Comparison of ENCODE assay signal across 32 cellular contexts in genomic region chr10:98012654-98013053, GRCh38. TPM values are rescaled to one million over a fixed set of nuclear protein-coding genes. Genes with fewer than 3 reads are reported as not detected.
"Had no signal": no experiment of that assay in that cellular context is flagged by ENCODE, and none has a peak within 500 bp of the region (broad histone marks: within the 10 kb centered on the region; RNA-seq: fewer than 3 reads in every experiment).

No MANE protein-coding gene starts in this region.

- H3K4me1 ChIP-seq: adrenal gland, body of pancreas, colonic mucosa, foreskin keratinocyte, gastrocnemius medialis, heart left ventricle had no signal

- H3K36me3 ChIP-seq: adrenal gland, colonic mucosa, gastrocnemius medialis, heart left ventricle had no signal

- H3K9me3 ChIP-seq: adrenal gland, body of pancreas, colonic mucosa, gastrocnemius medialis, heart left ventricle had no signal

- H3K27ac ChIP-seq: adrenal gland, body of pancreas, colonic mucosa, epithelial cell of prostate, foreskin keratinocyte, gastrocnemius medialis, heart left ventricle, WERI-Rb-1 had no signal

- H3K27me3 ChIP-seq: adrenal gland, body of pancreas, colonic mucosa had no signal

- DNase-seq: activated B cell treated with CpG ODN at 0.5 μM for 24 hours; activated CD4-positive, alpha-beta T cell treated with anti-CD3 and anti-CD28 coated beads for 48 hours; activated CD4-positive, alpha-beta T cell treated with anti-CD3 and anti-CD28 coated beads, Interleukin-2, amount 50 U/mL, for 1 hour; activated CD4-positive, alpha-beta T cell treated with anti-CD3 and anti-CD28 coated beads, Interleukin-2, amount 50 U/mL, for 48 hours; activated CD8-positive, alpha-beta memory T cell treated with anti-CD3 and anti-CD28 coated beads for 24 hours; activated CD8-positive, alpha-beta T cell treated with anti-CD3 and anti-CD28 coated beads for 36 hours; activated effector memory CD4-positive, alpha-beta T cell treated with Interleukin-2 at 50 U/mL for 16 hours; activated gamma-delta T cell treated with Interleukin-2 at 50 U/mL for 16 hours; activated naive CD4-positive, alpha-beta T cell treated with anti-CD3 and anti-CD28 coated beads, Interleukin-2, amount 50 U/mL, for 16 hours; activated naive CD4-positive, alpha-beta T cell treated with Interleukin-2 at 50 U/mL for 16 hours; activated naive CD8-positive, alpha-beta T cell treated with anti-CD3 and anti-CD28 coated beads for 36 hours; activated naive CD8-positive, alpha-beta T cell treated with anti-CD3 and anti-CD28 coated beads, Interleukin-2, amount 50 U/mL, for 24 hours; activated T-cell treated with anti-CD3 and anti-CD28 coated beads, Interleukin-2, amount 50 U/mL, for 4 hours; amygdala; aorta; body of pancreas; caudate nucleus; cerebellar nuclear complex; colonic mucosa; effector CD8-positive, alpha-beta T cell; gastrocnemius medialis; glutamatergic neuron; heart left ventricle; T-helper 1 cell; T-helper 17 cell; T1000; WERI-Rb-1 had no signal

- H3K4me3 ChIP-seq: adrenal gland, body of pancreas, colonic mucosa, gastrocnemius medialis, heart left ventricle had no signal

- ATAC-seq: activated CD4-positive, CD25-positive, alpha-beta regulatory T cell treated with anti-CD3 and anti-CD28 coated beads, Interleukin-2, amount 50 U/mL, for 24 hours; activated CD8-positive, alpha-beta T cell treated with anti-CD3 and anti-CD28 coated beads for 36 hours; activated naive CD8-positive, alpha-beta T cell treated with anti-CD3 and anti-CD28 coated beads, Interleukin-2, amount 50 U/mL, for 24 hours; activated T-cell treated with anti-CD3 and anti-CD28 coated beads, Interleukin-2, amount 50 U/mL, for 4 hours; activated T-helper 17 cell treated with anti-CD3 and anti-CD28 coated beads, Interleukin-2, amount 50 U/mL, for 72 hours; body of pancreas; foreskin keratinocyte; gastrocnemius medialis; heart left ventricle; T-helper 17 cell had no signal

RNA-seq across cellular contexts. Expression of gene CRTAC1, which starts 17.8 kb away (rescaled TPM):
- total RNA-seq: activated B cell treated with CpG ODN at 0.5 μM for 24 hours; activated CD8-positive, alpha-beta T cell treated with anti-CD3 and anti-CD28 coated beads for 36 hours; activated naive CD8-positive, alpha-beta T cell treated with anti-CD3 and anti-CD28 coated beads for 36 hours; activated T-cell treated with anti-CD3 and anti-CD28 coated beads, Interleukin-2, amount 50 U/mL, for 4 hours; activated T-helper 17 cell treated with anti-CD3 and anti-CD28 coated beads, Interleukin-2, amount 50 U/mL, for 72 hours; foreskin keratinocyte; T-helper 17 cell had no signal
- polyA plus RNA-seq: foreskin keratinocyte had no signal
